14 cellular contexts compared by ENCODE assay signal in the genomic region with DNA sequence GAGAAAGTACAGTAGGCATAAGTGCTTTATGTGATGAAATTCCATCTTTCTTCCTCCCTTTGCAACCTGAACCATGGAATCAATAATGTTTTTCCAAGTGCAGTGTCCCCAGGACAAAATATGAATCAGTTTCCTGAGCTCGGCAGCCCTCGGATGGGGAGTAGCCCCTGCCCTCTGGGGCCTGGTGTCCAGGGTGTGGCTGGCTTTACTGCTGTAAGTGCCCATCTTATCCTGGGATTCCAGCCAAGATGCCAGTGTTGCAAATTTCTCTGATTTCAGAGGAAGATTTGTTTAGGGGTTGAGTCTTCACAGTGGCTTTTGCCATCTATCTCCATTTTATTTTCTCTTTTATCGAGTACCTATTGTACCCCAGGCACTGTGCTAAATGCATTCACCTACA. TPM values are rescaled to one million over a fixed set of nuclear protein-coding genes. Genes with fewer than 3 reads are reported as not detected.
DNase-seq lines count a peak whose midpoint lies in the region; ATAC-seq and TF ChIP-seq lines count a peak whose summit lies in the region.
"Had no signal": no experiment of that assay in that cellular context is flagged by ENCODE, and none has a peak within 500 bp of the region (broad histone marks: within the 10 kb centered on the region; RNA-seq: fewer than 3 reads in every experiment).

No MANE protein-coding gene starts in this region.

- no peak for TF ChIP-seq CTCF in mucosa of descending colon (IDR thresholded peaks at IDR 0.05)

- H3K4me1 ChIP-seq in mucosa of descending colon (ENCODE audit: low read depth), result no peaks in the 10 kb centered on the region

- peak; percentile 29 for DNase-seq in EH (ENCODE audit: low read depth)
- peak; percentile 33 for DNase-seq in NCI-H460 (ENCODE audit: extremely low read depth, low read depth)
- DNase-seq in dermis blood vessel endothelial cell, result peak; percentile 25
- DNase-seq in mucosa of descending colon, result peak in 1 of 3 donors; percentile 21
- DNase-seq in H4 (ENCODE audit: low spot score), result no peak
- no peak for DNase-seq in NCI-H82 treated with DMSO at 0.1 percent for 48 hours (lab: John Stamatoyannopoulos, UW; ENCODE audit: unreplicated experiment)
- DNase-seq: activated T-cell treated with anti-CD3 and anti-CD28 coated beads, Interleukin-2, amount 50 U/mL, for 4 hours; AML-193; DMS 273 treated with DMSO at 0.1 percent for 48 hours; NCI-H1417 treated with DMSO at 0.1 percent for 48 hours; NCI-H446 treated with DMSO at 0.1 percent for 48 hours; T-helper 2 cell had no signal

- ATAC-seq in mucosa of descending colon (peak; percentile 54), HG03469 (IDR thresholded peaks at IDR 0.05; ENCODE audit: unreplicated experiment) (no peak), GM18858 (IDR thresholded peaks at IDR 0.05; ENCODE audit: unreplicated experiment) (no peak)
- ATAC-seq: activated T-cell treated with anti-CD3 and anti-CD28 coated beads, Interleukin-2, amount 50 U/mL, for 4 hours had no signal

- no peaks in the 10 kb centered on the region for H3K36me3 ChIP-seq in mucosa of descending colon (ENCODE audit: low read depth)

- no peak overlapping the region for H3K4me3 ChIP-seq in mucosa of descending colon

- no peaks in the 10 kb centered on the region for H3K9me3 ChIP-seq in mucosa of descending colon

- intact Hi-C loops in mucosa of descending colon (cut with DNase I, micrococcal nuclease), result no loop called here

RNA-seq across cellular contexts. Expression of a gene that starts 40.4 kb away (rescaled TPM):
- 497 and 502 TPM in 2 replicates for total RNA-seq in NCI-H460 (2014; rRNA removed; shearing (Covaris generic))
- polyA plus RNA-seq in NCI-H460 (2014; cell fraction: nucleus; rRNA removed), result 471 and 631 TPM in 2 replicates
- total RNA-seq in dermis blood vessel endothelial cell (229 and 392 TPM in 2 replicates), mucosa of descending colon (100 to 1,000 TPM; 168 to 208 (median 187) TPM)
- 607 and 630 TPM in 2 replicates for total RNA-seq in H4 (2014; rRNA removed; shearing (Covaris generic))

Comparison
In these comparisons a context has a peak if more than half of its experiments do, and no peak if none do; other contexts are left out.
1. DNase-seq: peak in EH (single experiment), NCI-H460 (single experiment) and dermis blood vessel endothelial cell (single experiment); none in H4 (single experiment) and NCI-H82 treated with DMSO at 0.1 percent for 48 hours (single experiment).